ENCODE assay signal across 9 cellular contexts in genomic region chr12:119153477-119154434, GRCh38. TPM values are rescaled to one million over a fixed set of nuclear protein-coding genes. Genes with fewer than 3 reads are reported as not detected.
DNase-seq lines count a peak whose midpoint lies in the region; ATAC-seq lines count a peak whose summit lies in the region.
"Had no signal": no experiment of that assay in that cellular context is flagged by ENCODE, and none has a peak within 500 bp of the region (broad histone marks: within the 10 kb centered on the region; RNA-seq: fewer than 3 reads in every experiment).

No MANE protein-coding gene starts in this region.

- H2BK12ac ChIP-seq in neuronal stem cell (ENCODE audit: low read length): peak overlapping the region; percentile 80

- peak overlapping the region; percentile 95 for H3K4me2 ChIP-seq in neuronal stem cell (ENCODE audit: insufficient read depth, low read length, poor library complexity, severe bottlenecking)

- H2AFZ ChIP-seq in neuronal stem cell (ENCODE audit: low read length): peak overlapping the region; percentile 29

- peaks cover 0 to 5% of the 10 kb centered on the region in 2 donors for H3K9me3 ChIP-seq in neuronal stem cell (replicated peaks in 1 of 2; ENCODE audit: control insufficient read depth in 2 of 2, insufficient read depth in 1 of 2, low read depth in 1 of 2, low read length in 2 of 2)

- peak overlapping the region in 1 of 2 donors; percentile 79 for H3K4me3 ChIP-seq in neuronal stem cell (ENCODE audit: low read length in 2 of 2)

- peak overlapping the region; percentile 73 for H3K9ac ChIP-seq in neuronal stem cell (ENCODE audit: low read depth, low read length, poor library complexity)

- H3K18ac ChIP-seq in neuronal stem cell (ENCODE audit: low read length): peak overlapping the region; percentile 89

- H3K27me3 ChIP-seq in neuronal stem cell (ENCODE audit: control insufficient read depth in 3 of 3, insufficient read depth in 3 of 3, low read depth in 1 of 3, low read length in 3 of 3): no peaks in the 10 kb centered on the region

- no peaks in the 10 kb centered on the region for H3K79me1 ChIP-seq in neuronal stem cell (ENCODE audit: low read depth, low read length)

- WGBS in neuronal stem cell (ENCODE audit: extremely low coverage in 2 of 2, insufficient read length in 2 of 2, insufficient replicate concordance in 1 of 2), 2 donors: no CpG with 5 or more reads among the region's 49 CpGs

- DNase-seq in AG08396 (ENCODE audit: low spot score): peak; percentile 45
- DNase-seq in NAMALWA (ENCODE audit: low spot score): peak; percentile 41
- peak; percentile 40 for DNase-seq in globus pallidus (ENCODE audit: low spot score)
- peak; percentile 87 for DNase-seq in neuronal stem cell (ENCODE audit: low spot score)
- no peak for DNase-seq in effector CD8-positive, alpha-beta T cell (lab: John Stamatoyannopoulos, UW)
- DNase-seq in NCI-H2227 (lab: John Stamatoyannopoulos, UW; ENCODE audit: unreplicated experiment): no peak
- DNase-seq: T1000 had no signal

- H3K23ac ChIP-seq in neuronal stem cell (ENCODE audit: low read depth, low read length, poor library complexity): peak overlapping the region; percentile 48

- ATAC-seq in HG02981 (IDR thresholded peaks at IDR 0.05; ENCODE audit: unreplicated experiment): no peak
- no peak for ATAC-seq in GM18868 (IDR thresholded peaks at IDR 0.05; ENCODE audit: unreplicated experiment)

- H3K4ac ChIP-seq in neuronal stem cell (ENCODE audit: low read length): no peak overlapping the region

- peak overlapping the region; percentile 19 for H2BK5ac ChIP-seq in neuronal stem cell (ENCODE audit: low read length)

- peak overlapping the region; percentile 71 for H3K14ac ChIP-seq in neuronal stem cell (ENCODE audit: low read length)

- H4K91ac ChIP-seq in neuronal stem cell (ENCODE audit: low read depth, low read length, poor library complexity): peak overlapping the region; percentile 1

- H3K36me3 ChIP-seq in neuronal stem cell (replicated peaks in 1 of 2; ENCODE audit: control insufficient read depth in 2 of 2, insufficient read depth in 2 of 2, low read length in 2 of 2): no peaks in the 10 kb centered on the region

- peak overlapping the region; percentile 79 for H2BK15ac ChIP-seq in neuronal stem cell (ENCODE audit: low read length)

- H3K4me1 ChIP-seq in neuronal stem cell (ENCODE audit: control insufficient read depth in 2 of 2, insufficient read depth in 1 of 2, low read depth in 1 of 2, low read length in 2 of 2): peaks cover 0 to 5% of the 10 kb centered on the region in 2 donors

- peak overlapping the region; percentile 19 for H4K8ac ChIP-seq in neuronal stem cell (ENCODE audit: low read depth, low read length)

- H2AK5ac ChIP-seq in neuronal stem cell (ENCODE audit: low read depth, low read length): peak overlapping the region; percentile 85

- peak overlapping the region; percentile 49 for H3K27ac ChIP-seq in neuronal stem cell (replicated peaks; ENCODE audit: low read length)

- no peak overlapping the region for H2BK120ac ChIP-seq in neuronal stem cell (ENCODE audit: low read depth, low read length)

RNA-seq across cellular contexts. Expression of gene HSPB8, which starts 25.0 kb away (rescaled TPM):
- polyA plus RNA-seq in neuronal stem cell (2013, experiment 1 of 2): 0.17 TPM
- polyA plus RNA-seq in neuronal stem cell (2013, experiment 2 of 2): 0.18 TPM

Comparison
In these comparisons a context has a peak if more than half of its experiments do, and no peak if none do; other contexts are left out.
1. DNase-seq: peak in AG08396 (single experiment), NAMALWA (single experiment), globus pallidus (single experiment) and neuronal stem cell (single experiment); none in effector CD8-positive, alpha-beta T cell (single experiment) and NCI-H2227 (single experiment).